Comparison of ENCODE assay signal across 11 cellular contexts in the genomic region with DNA sequence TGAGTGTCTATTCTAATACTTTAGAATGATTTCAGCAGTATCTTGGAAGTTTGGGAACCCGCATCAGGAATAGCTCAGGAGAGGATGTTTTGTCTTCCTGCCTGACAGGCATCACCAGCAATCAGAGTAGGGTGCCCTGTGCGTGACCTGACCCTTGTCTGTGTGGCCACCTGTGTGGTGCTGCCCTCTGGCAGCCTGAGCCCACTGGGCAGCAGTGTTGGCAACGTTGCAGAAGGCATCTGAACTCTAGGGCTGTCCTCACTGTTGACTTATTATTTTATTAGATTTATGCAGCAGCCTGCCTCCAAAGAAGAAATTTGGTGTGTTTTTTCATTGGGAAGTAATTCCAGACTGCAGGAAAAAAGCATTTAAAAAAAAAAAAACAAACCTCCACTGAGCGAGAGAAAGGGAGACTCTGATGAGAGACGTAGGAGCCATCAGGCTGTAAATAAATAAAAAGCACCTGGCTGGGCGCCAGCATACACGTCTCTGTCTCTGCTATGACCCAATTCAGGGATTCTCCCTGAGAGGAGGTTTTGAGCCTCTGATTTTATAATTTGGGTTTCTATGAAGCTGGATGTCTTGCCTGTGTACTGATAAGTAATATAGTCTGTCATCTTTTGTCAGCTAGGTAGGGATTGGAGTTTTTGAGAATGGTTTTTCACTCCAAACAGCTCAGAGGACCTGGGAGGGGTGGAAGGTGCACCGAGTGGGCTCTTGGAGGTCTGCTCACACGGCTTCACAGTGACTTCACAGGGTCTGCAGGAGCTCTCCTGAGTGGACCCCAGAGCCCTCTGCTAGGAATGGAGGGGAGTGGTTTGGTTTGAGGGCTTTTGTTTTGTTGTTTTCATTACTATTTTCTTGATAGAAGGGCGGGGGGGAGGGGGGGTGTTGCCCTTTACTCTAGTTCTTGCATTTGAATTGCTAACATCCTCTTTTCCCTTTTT. TPM values are rescaled to one million over a fixed set of nuclear protein-coding genes. Genes with fewer than 3 reads are reported as not detected.
A peak's percentile ranks its signal among the peaks of the same experiment; 100 is the strongest.
DNase-seq lines count a peak whose midpoint lies in the region; ATAC-seq and TF ChIP-seq lines count a peak whose summit lies in the region.
"Had no signal": no experiment of that assay in that cellular context is flagged by ENCODE, and none has a peak within 500 bp of the region (broad histone marks: within the 10 kb centered on the region; RNA-seq: fewer than 3 reads in every experiment).

No MANE protein-coding gene starts in this region.

- H3K27ac Mint-ChIP-seq in CD4-positive, alpha-beta T cell = no peak overlapping the region
- H3K27ac Mint-ChIP-seq in activated naive CD8-positive, alpha-beta T cell treated with anti-CD3 and anti-CD28 coated beads for 36 hours = no peak overlapping the region

- TF ChIP-seq CTCF in brain microvascular endothelial cell (IDR thresholded peaks at IDR 0.05; ENCODE audit: low read depth, low read length, missing control alignments) (no peak), neutrophil (IDR thresholded peaks at IDR 0.05) (no peak)
- TF ChIP-seq CTCF in CD4-positive, alpha-beta T cell (IDR thresholded peaks at IDR 0.05) = no peak

- H3K9me3 Mint-ChIP-seq in CD4-positive, alpha-beta T cell = no peaks in the 10 kb centered on the region
- no peaks in the 10 kb centered on the region for H3K9me3 Mint-ChIP-seq in activated naive CD8-positive, alpha-beta T cell treated with anti-CD3 and anti-CD28 coated beads for 36 hours

- H3K4me3 ChIP-seq in brain microvascular endothelial cell (ENCODE audit: low read depth, low read length) = no peak overlapping the region
- peak overlapping the region; percentile 84 to 95 for H3K4me3 ChIP-seq in neutrophil (ENCODE audit: low read depth in 1 of 2, low read length in 1 of 2)

- H3K4me3 Mint-ChIP-seq in CD4-positive, alpha-beta T cell = no peak overlapping the region
- H3K4me3 Mint-ChIP-seq in activated naive CD8-positive, alpha-beta T cell treated with anti-CD3 and anti-CD28 coated beads for 36 hours = no peak overlapping the region

- intact Hi-C loops in CD4-positive, alpha-beta T cell (cut with DNase I, micrococcal nuclease) = no loop called here
- intact Hi-C loops in posterior vena cava (cut with DNase I) = no loop called here

- H3K27ac ChIP-seq in brain microvascular endothelial cell = no peak overlapping the region
- peak overlapping the region; percentile 82 for H3K27ac ChIP-seq in neutrophil
- no peak overlapping the region for H3K27ac ChIP-seq in CD4-positive, alpha-beta T cell (ENCODE audit: low read depth, low read length)
- H3K27ac ChIP-seq: pancreas had no signal

- in situ Hi-C loops in brain microvascular endothelial cell (cut with HindIII; ENCODE audit: low pct_ligation_motif_present, low sequenced_read_pairs) = no loop called here

- POLR2A ChIA-PET in CD4-positive, alpha-beta T cell (lab: Charles Lee) = no interaction called here

- CTCF ChIA-PET in CD4-positive, alpha-beta T cell (lab: Charles Lee) = no interaction called here

- H3K27me3 Mint-ChIP-seq in CD4-positive, alpha-beta T cell = no peaks in the 10 kb centered on the region
- H3K27me3 Mint-ChIP-seq in activated naive CD8-positive, alpha-beta T cell treated with anti-CD3 and anti-CD28 coated beads for 36 hours = no peaks in the 10 kb centered on the region

- H3K27me3 ChIP-seq in brain microvascular endothelial cell (replicated peaks) (no peaks in the 10 kb centered on the region), neutrophil (no peaks in the 10 kb centered on the region)
- H3K27me3 ChIP-seq in CD4-positive, alpha-beta T cell (ENCODE audit: control insufficient read depth, insufficient read depth, low read length) = no peaks in the 10 kb centered on the region
- H3K27me3 ChIP-seq: pancreas had no signal

- DNase-seq in DMS79 treated with DMSO at 0.1 percent for 48 hours (lab: John Stamatoyannopoulos, UW) = peak; percentile 78
- DNase-seq in NCI-H128 (lab: John Stamatoyannopoulos, UW; ENCODE audit: unreplicated experiment) = peak; percentile 65
- peak; percentile 17 for DNase-seq in brain microvascular endothelial cell
- no peak for DNase-seq in CD4-positive, alpha-beta T cell
- DNase-seq in posterior vena cava (ENCODE audit: low spot score) = no peak
- no peak for DNase-seq in activated naive CD8-positive, alpha-beta T cell treated with anti-CD3 and anti-CD28 coated beads for 36 hours
- DNase-seq: activated T-cell treated with anti-CD3 and anti-CD28 coated beads for 4 hours, NCI-H187 treated with DMSO at 0.1 percent for 48 hours had no signal

- ATAC-seq in CD4-positive, alpha-beta T cell (ENCODE audit: poor library complexity) = no peak
- no peak for ATAC-seq in HG02759 (IDR thresholded peaks at IDR 0.05; ENCODE audit: unreplicated experiment)

- H3K4me1 ChIP-seq in neutrophil (ENCODE audit: control insufficient read depth in 1 of 2, insufficient read depth in 1 of 2, low read depth in 1 of 2, low read length in 1 of 2) = peaks cover 47 to 49% of the 10 kb centered on the region in 2 experiments
- H3K4me1 ChIP-seq: pancreas had no signal

- H3K36me3 ChIP-seq in brain microvascular endothelial cell (replicated peaks) = peaks cover under 1% of the 10 kb centered on the region
- H3K36me3 ChIP-seq in neutrophil = peaks cover 30% of the 10 kb centered on the region

- H3K36me3 Mint-ChIP-seq in CD4-positive, alpha-beta T cell (ENCODE audit: low read depth) = peaks cover 83% of the 10 kb centered on the region
- peaks cover 25% of the 10 kb centered on the region for H3K36me3 Mint-ChIP-seq in activated naive CD8-positive, alpha-beta T cell treated with anti-CD3 and anti-CD28 coated beads for 36 hours

- H3K9me3 ChIP-seq in neutrophil = no peaks in the 10 kb centered on the region
- H3K9me3 ChIP-seq in CD4-positive, alpha-beta T cell (ENCODE audit: control insufficient read depth, low read length) = no peaks in the 10 kb centered on the region
- H3K9me3 ChIP-seq: pancreas had no signal

- no peaks in the 10 kb centered on the region for H3K4me1 Mint-ChIP-seq in CD4-positive, alpha-beta T cell (ENCODE audit: low read depth)
- peaks cover 4% of the 10 kb centered on the region for H3K4me1 Mint-ChIP-seq in activated naive CD8-positive, alpha-beta T cell treated with anti-CD3 and anti-CD28 coated beads for 36 hours

RNA-seq across cellular contexts. Expression of a gene that starts 48.9 kb away (rescaled TPM):
- total RNA-seq in CD4-positive, alpha-beta T cell = 10 to 100 TPM; 62.4 to 62.7 TPM
- total RNA-seq in posterior vena cava = 1 to 10 TPM; 3.0 to 4.1 TPM
- total RNA-seq in activated naive CD8-positive, alpha-beta T cell treated with anti-CD3 and anti-CD28 coated beads for 36 hours = 10 to 100 TPM; 36.1 to 37.4 TPM

Comparison
In these comparisons a context has a peak if more than half of its experiments do, and no peak if none do; other contexts are left out.
1. DNase-seq: peak in DMS79 treated with DMSO at 0.1 percent for 48 hours (single experiment), NCI-H128 (single experiment) and brain microvascular endothelial cell (single experiment); none in CD4-positive, alpha-beta T cell (0 of 10), posterior vena cava (single experiment) and activated naive CD8-positive, alpha-beta T cell treated with anti-CD3 and anti-CD28 coated beads for 36 hours (single experiment).
2. RNA of a gene that starts 48.9 kb away (total RNA-seq): 62.4 to 62.7 TPM in CD4-positive, alpha-beta T cell and 36.1 to 37.4 TPM in activated naive CD8-positive, alpha-beta T cell treated with anti-CD3 and anti-CD28 coated beads for 36 hours; 3.0 to 4.1 TPM in posterior vena cava; every median in the first group is over 4 times any median in the second.